12 cellular contexts compared by ENCODE assay signal in genomic region chr11:12625438-12626071, GRCh38. TPM values are rescaled to one million over a fixed set of nuclear protein-coding genes. Genes with fewer than 3 reads are reported as not detected.
A peak's percentile ranks its signal among the peaks of the same experiment; 100 is the strongest.
DNase-seq lines count a peak whose midpoint lies in the region; TF ChIP-seq lines count a peak whose summit lies in the region.
"Had no signal": no experiment of that assay in that cellular context is flagged by ENCODE, and none has a peak within 500 bp of the region (broad histone marks: within the 10 kb centered on the region; RNA-seq: fewer than 3 reads in every experiment).

No MANE protein-coding gene starts in this region.

- H3K36me3 ChIP-seq in brain microvascular endothelial cell (replicated peaks) (no peaks in the 10 kb centered on the region), osteoblast (ENCODE audit: insufficient read depth, low read length) (no peaks in the 10 kb centered on the region)

- H3K4me3 Mint-ChIP-seq in glutamatergic neuron (ENCODE audit: unreplicated experiment), result no peak overlapping the region
- H3K4me3 Mint-ChIP-seq: central memory CD8-positive, alpha-beta T cell had no signal

- H3K4me2 ChIP-seq in osteoblast (ENCODE audit: insufficient read depth, low read length), result peak overlapping the region; percentile 62

- peaks cover 2% of the 10 kb centered on the region for H3K9me3 ChIP-seq in osteoblast (ENCODE audit: low read depth, low read length)

- H3K27me3 ChIP-seq in brain microvascular endothelial cell (replicated peaks) (no peaks in the 10 kb centered on the region), osteoblast (ENCODE audit: insufficient read depth, low read length) (no peaks in the 10 kb centered on the region)

- no peak overlapping the region for H3K27ac Mint-ChIP-seq in glutamatergic neuron (ENCODE audit: unreplicated experiment)

- H2AFZ ChIP-seq in osteoblast (ENCODE audit: low read length), result no peak overlapping the region

- DNase-seq in ELR (ENCODE audit: low read depth) (peak; percentile 94), OCI-M1 (lab: John Stamatoyannopoulos, UW) (peak; percentile 72), brain microvascular endothelial cell (peak; percentile 97), osteoblast (ENCODE audit: insufficient read length, low spot score, missing footprints) (peak; percentile 93), glutamatergic neuron (no peak), NCI-H2196 treated with DMSO at 0.1 percent for 48 hours (lab: John Stamatoyannopoulos, UW; ENCODE audit: unreplicated experiment) (no peak), NCI-H1694 (lab: John Stamatoyannopoulos, UW) (no peak)
- no peak for DNase-seq in stimulated activated naive CD4-positive, alpha-beta T cell treated with Interleukin-2 at 50 U/mL for 16 hours (lab: John Stamatoyannopoulos, UW)
- DNase-seq: kidney glomerular epithelial cell, NCI-H1417 treated with DMSO at 0.1 percent for 48 hours, NCI-H69 had no signal

- H3K27ac ChIP-seq in brain microvascular endothelial cell (peak overlapping the region; percentile 92), osteoblast (ENCODE audit: low read depth, low read length) (peak overlapping the region; percentile 94)

- TF ChIP-seq CTCF in brain microvascular endothelial cell (IDR thresholded peaks at IDR 0.05; ENCODE audit: low read depth, low read length, missing control alignments) (no peak), osteoblast (IDR thresholded peaks at IDR 0.05; ENCODE audit: extremely low read depth, low read depth, low read length) (no peak), glutamatergic neuron (IDR thresholded peaks at IDR 0.05; ENCODE audit: partially characterized antibody, unreplicated experiment) (no peak)

- peaks cover 11% of the 10 kb centered on the region for H3K36me3 Mint-ChIP-seq in glutamatergic neuron (ENCODE audit: unreplicated experiment)

- no peaks in the 10 kb centered on the region for H3K4me1 Mint-ChIP-seq in glutamatergic neuron (ENCODE audit: low read depth, unreplicated experiment)
- H3K4me1 Mint-ChIP-seq: central memory CD8-positive, alpha-beta T cell had no signal

- H3K4me1 ChIP-seq in osteoblast (ENCODE audit: insufficient read depth, low read length), result peaks cover 16% of the 10 kb centered on the region

- in situ Hi-C loops in brain microvascular endothelial cell (cut with HindIII; ENCODE audit: low pct_ligation_motif_present, low sequenced_read_pairs), result no loop called here

- no peaks in the 10 kb centered on the region for H3K27me3 Mint-ChIP-seq in glutamatergic neuron (ENCODE audit: unreplicated experiment)

- H3K9me3 Mint-ChIP-seq in glutamatergic neuron (ENCODE audit: unreplicated experiment), result peaks cover 4% of the 10 kb centered on the region

- H3K4me3 ChIP-seq in brain microvascular endothelial cell (ENCODE audit: low read depth, low read length) (peak overlapping the region; percentile 12), osteoblast (ENCODE audit: insufficient read depth, low read length) (peak overlapping the region; percentile 13)

- H3K79me2 ChIP-seq in osteoblast (ENCODE audit: insufficient read depth, low read length), result no peaks in the 10 kb centered on the region

- H4K20me1 ChIP-seq in osteoblast (ENCODE audit: insufficient read depth, low read length), result no peaks in the 10 kb centered on the region

RNA-seq across cellular contexts. Expression of gene TEAD1, which starts 48.7 kb away (rescaled TPM):
- total RNA-seq in osteoblast, result 166 and 176 TPM in 2 replicates
- total RNA-seq in glutamatergic neuron (ENCODE audit: unreplicated experiment), result 62.5 TPM

Comparison
In these comparisons a context has a peak if more than half of its experiments do, and no peak if none do; other contexts are left out.
1. DNase-seq: peak in ELR (single experiment), OCI-M1 (single experiment), brain microvascular endothelial cell (single experiment) and osteoblast (single experiment); none in glutamatergic neuron (single experiment), NCI-H2196 treated with DMSO at 0.1 percent for 48 hours (single experiment), stimulated activated naive CD4-positive, alpha-beta T cell treated with Interleukin-2 at 50 U/mL for 16 hours (single experiment) and NCI-H1694 (single experiment).